12 cellular contexts compared by ENCODE assay signal in the genomic region with DNA sequence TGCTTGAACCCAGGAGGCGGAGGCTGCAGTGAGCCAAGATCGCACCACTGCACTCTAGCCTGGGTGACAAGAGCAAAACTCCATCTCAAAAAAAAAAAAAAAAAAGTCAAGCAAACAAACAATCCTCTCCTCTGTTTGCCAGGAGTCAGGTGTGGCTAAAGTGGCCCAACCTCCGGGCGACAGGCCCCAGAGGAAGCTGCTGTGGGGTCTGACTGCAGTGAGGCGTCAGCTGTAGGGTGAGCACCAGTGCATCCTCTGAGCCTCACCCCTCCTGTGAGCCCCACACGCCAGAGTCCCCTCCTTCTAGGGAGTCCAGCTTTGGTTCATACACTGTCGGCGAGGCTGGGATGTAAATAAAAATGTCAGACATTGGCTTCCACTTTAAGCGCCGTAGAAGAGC.
"Had no signal": no experiment of that assay in that cellular context is flagged by ENCODE, and none has a peak within 500 bp of the region (broad histone marks: within the 10 kb centered on the region; RNA-seq: fewer than 3 reads in every experiment).

No MANE protein-coding gene starts in this region.

- H3K4me1 Mint-ChIP-seq: activated CD8-positive, alpha-beta memory T cell treated with anti-CD3 and anti-CD28 coated beads, Interleukin-2, amount 10 ng/mL, durations not matched to agents 7 days and 5 days had no signal

- ATAC-seq: activated CD4-positive, CD25-positive, alpha-beta regulatory T cell treated with anti-CD3 and anti-CD28 coated beads, Interleukin-2, amount 50 U/mL, for 24 hours; activated CD8-positive, alpha-beta memory T cell treated with anti-CD3 and anti-CD28 coated beads, Interleukin-2, amount 10 ng/mL, durations not matched to agents 7 days and 5 days; left lung had no signal

- H3K27me3 ChIP-seq: dorsolateral prefrontal cortex, foreskin keratinocyte, left lung, pancreas, thyroid gland had no signal

- H3K4me3 ChIP-seq: dorsolateral prefrontal cortex, left lung, pancreas, thyroid gland had no signal

- H3K4me3 Mint-ChIP-seq: activated CD8-positive, alpha-beta memory T cell treated with anti-CD3 and anti-CD28 coated beads, Interleukin-2, amount 10 ng/mL, durations not matched to agents 7 days and 5 days; activated naive CD8-positive, alpha-beta T cell treated with anti-CD3 and anti-CD28 coated beads, Interleukin-2, amount 10 ng/mL, durations not matched to agents 7 days and 5 days had no signal

- H3K36me3 ChIP-seq: left lung, pancreas, thyroid gland had no signal

- DNase-seq: activated CD4-positive, alpha-beta T cell treated with anti-CD3 and anti-CD28 coated beads, Interleukin-2, amount 50 U/mL, for 4 hours; activated CD8-positive, alpha-beta memory T cell treated with anti-CD3 and anti-CD28 coated beads, Interleukin-2, amount 10 ng/mL, durations not matched to agents 7 days and 5 days; activated naive CD8-positive, alpha-beta T cell treated with anti-CD3 and anti-CD28 coated beads, Interleukin-2, amount 10 ng/mL, durations not matched to agents 7 days and 5 days; activated T-cell treated with anti-CD3 and anti-CD28 coated beads, Interleukin-2, amount 50 U/mL, for 48 hours; anterior cingulate cortex; T-helper 2 cell had no signal

- H3K36me3 Mint-ChIP-seq: activated CD8-positive, alpha-beta memory T cell treated with anti-CD3 and anti-CD28 coated beads, Interleukin-2, amount 10 ng/mL, durations not matched to agents 7 days and 5 days; activated naive CD8-positive, alpha-beta T cell treated with anti-CD3 and anti-CD28 coated beads, Interleukin-2, amount 10 ng/mL, durations not matched to agents 7 days and 5 days had no signal

- FAIRE-seq: pancreas had no signal

- H3K27ac Mint-ChIP-seq: activated CD8-positive, alpha-beta memory T cell treated with anti-CD3 and anti-CD28 coated beads, Interleukin-2, amount 10 ng/mL, durations not matched to agents 7 days and 5 days; activated naive CD8-positive, alpha-beta T cell treated with anti-CD3 and anti-CD28 coated beads, Interleukin-2, amount 10 ng/mL, durations not matched to agents 7 days and 5 days had no signal

- H3K9me3 Mint-ChIP-seq: activated naive CD8-positive, alpha-beta T cell treated with anti-CD3 and anti-CD28 coated beads, Interleukin-2, amount 10 ng/mL, durations not matched to agents 7 days and 5 days had no signal

- H3K9me3 ChIP-seq: left lung, pancreas, thyroid gland had no signal

- H3K27ac ChIP-seq: dorsolateral prefrontal cortex, foreskin keratinocyte, left lung had no signal

- H3K4me1 ChIP-seq: left lung had no signal
